In the genomic region with DNA sequence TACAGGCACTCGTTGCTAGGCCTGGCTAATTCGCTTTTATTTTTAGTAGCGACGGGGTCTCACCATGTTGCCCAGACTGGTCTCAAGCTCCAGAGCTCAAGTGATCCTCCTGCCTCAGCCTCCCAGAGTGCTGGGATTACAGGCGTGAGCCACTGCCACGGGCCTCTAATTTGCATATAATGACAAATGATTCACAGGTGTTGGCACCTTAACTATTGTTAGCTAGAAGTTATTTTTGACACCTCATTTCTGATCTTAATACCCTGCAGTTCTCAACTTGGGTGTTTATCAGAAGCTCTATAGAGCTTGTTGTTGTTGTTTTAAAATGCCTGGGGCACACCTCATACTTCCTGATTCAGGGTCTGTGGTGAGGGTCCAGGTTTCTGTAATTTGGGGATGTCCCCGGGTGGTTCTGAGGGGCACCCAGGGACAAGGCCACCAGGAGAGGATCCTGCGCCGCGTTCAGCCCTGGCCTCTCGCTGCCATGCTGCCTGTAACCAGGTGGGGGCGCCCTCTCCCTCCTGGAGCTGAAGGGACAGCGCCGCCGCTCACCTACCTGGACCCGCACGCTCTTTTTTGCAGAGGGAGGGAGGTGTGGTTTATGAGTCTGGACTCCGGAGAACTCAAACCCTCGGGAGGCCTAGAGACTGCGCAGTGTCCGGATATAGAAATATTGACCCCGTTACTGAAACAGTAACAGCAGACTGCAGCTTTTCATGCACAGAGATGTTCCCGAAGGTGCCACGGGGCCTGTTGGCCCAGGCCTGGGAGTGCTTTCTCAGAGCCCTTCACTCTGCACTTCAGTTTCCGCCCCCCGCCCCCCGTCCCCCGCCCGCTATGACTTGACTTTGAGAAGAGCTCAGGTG, we compare ENCODE assay signal across 1 cellular context.
A peak's percentile ranks its signal among the peaks of the same experiment; 100 is the strongest.
TF ChIP-seq lines count a peak whose summit lies in the region.

No MANE protein-coding gene starts in this region.

TF ChIP-seq in HepG2, 621 proteins besides CTCF, POLR2A, EP300 and RAD21 (continued from another document and continues in another):
- no peak for TF ChIP-seq ISL2 (CRISPR knock-in tag; IDR thresholded peaks at IDR 0.05)
- TF ChIP-seq ZFX (CRISPR knock-in tag; IDR thresholded peaks at IDR 0.05; ENCODE audit: low read depth), result peak; percentile 75
- TF ChIP-seq, protein P1, sequence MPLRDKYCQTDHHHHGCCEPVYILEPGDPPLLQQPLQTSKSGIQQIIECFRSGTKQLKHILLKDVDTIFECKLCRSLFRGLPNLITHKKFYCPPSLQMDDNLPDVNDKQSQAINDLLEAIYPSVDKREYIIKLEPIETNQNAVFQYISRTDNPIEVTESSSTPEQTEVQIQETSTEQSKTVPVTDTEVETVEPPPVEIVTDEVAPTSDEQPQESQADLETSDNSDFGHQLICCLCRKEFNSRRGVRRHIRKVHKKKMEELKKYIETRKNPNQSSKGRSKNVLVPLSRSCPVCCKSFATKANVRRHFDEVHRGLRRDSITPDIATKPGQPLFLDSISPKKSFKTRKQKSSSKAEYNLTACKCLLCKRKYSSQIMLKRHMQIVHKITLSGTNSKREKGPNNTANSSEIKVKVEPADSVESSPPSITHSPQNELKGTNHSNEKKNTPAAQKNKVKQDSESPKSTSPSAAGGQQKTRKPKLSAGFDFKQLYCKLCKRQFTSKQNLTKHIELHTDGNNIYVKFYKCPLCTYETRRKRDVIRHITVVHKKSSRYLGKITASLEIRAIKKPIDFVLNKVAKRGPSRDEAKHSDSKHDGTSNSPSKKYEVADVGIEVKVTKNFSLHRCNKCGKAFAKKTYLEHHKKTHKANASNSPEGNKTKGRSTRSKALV (CRISPR knock-in tag; IDR thresholded peaks at IDR 0.05), result peak; percentile 67; the same call in 1 of the 2 replicates
- TF ChIP-seq, protein P2, sequence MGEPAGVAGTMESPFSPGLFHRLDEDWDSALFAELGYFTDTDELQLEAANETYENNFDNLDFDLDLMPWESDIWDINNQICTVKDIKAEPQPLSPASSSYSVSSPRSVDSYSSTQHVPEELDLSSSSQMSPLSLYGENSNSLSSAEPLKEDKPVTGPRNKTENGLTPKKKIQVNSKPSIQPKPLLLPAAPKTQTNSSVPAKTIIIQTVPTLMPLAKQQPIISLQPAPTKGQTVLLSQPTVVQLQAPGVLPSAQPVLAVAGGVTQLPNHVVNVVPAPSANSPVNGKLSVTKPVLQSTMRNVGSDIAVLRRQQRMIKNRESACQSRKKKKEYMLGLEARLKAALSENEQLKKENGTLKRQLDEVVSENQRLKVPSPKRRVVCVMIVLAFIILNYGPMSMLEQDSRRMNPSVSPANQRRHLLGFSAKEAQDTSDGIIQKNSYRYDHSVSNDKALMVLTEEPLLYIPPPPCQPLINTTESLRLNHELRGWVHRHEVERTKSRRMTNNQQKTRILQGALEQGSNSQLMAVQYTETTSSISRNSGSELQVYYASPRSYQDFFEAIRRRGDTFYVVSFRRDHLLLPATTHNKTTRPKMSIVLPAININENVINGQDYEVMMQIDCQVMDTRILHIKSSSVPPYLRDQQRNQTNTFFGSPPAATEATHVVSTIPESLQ (CRISPR knock-in tag; conservative IDR thresholded peaks at IDR 0.05), result no peak
- no peak for TF ChIP-seq ZNF703 (CRISPR knock-in tag; IDR thresholded peaks at IDR 0.05; ENCODE audit: borderline replicate concordance)
- no peak for TF ChIP-seq ZNF234 (CRISPR knock-in tag; conservative IDR thresholded peaks at IDR 0.05)
- TF ChIP-seq ZNF382 (CRISPR knock-in tag; IDR thresholded peaks at IDR 0.05; ENCODE audit: borderline replicate concordance), result no peak
- no peak for TF ChIP-seq MNT (IDR thresholded peaks at IDR 0.05)
- no peak for TF ChIP-seq MAFG (CRISPR knock-in tag; IDR thresholded peaks at IDR 0.05)
- no peak for TF ChIP-seq TOE1 (CRISPR knock-in tag; IDR thresholded peaks at IDR 0.05)
- TF ChIP-seq ZNF24 (IDR thresholded peaks at IDR 0.05), result no peak
- TF ChIP-seq FOXJ3 (CRISPR knock-in tag; IDR thresholded peaks at IDR 0.05; ENCODE audit: borderline replicate concordance), result 0 out of 2 replicates have a peak, but pooled peaks have one; percentile 24
- peak; percentile 66 for TF ChIP-seq GATAD1 (CRISPR knock-in tag; IDR thresholded peaks at IDR 0.05)
- peak; percentile 58; the same call in 1 of the 2 replicates for TF ChIP-seq TBX2 (CRISPR knock-in tag; IDR thresholded peaks at IDR 0.05; ENCODE audit: borderline replicate concordance)
- no peak for TF ChIP-seq MED13 (CRISPR knock-in tag; IDR thresholded peaks at IDR 0.05)
- TF ChIP-seq MEIS2 (CRISPR knock-in tag; IDR thresholded peaks at IDR 0.05), result peak; percentile 42; the same call in 1 of the 2 replicates
- TF ChIP-seq ZNF34 (CRISPR knock-in tag; IDR thresholded peaks at IDR 0.05; ENCODE audit: borderline replicate concordance), result no peak
- no peak for TF ChIP-seq ZBTB49 (CRISPR knock-in tag; IDR thresholded peaks at IDR 0.05; ENCODE audit: borderline replicate concordance)
- no peak for TF ChIP-seq ZXDC (CRISPR knock-in tag; IDR thresholded peaks at IDR 0.05)
- no peak for TF ChIP-seq IKZF1 (IDR thresholded peaks at IDR 0.05)
- TF ChIP-seq, protein P3, sequence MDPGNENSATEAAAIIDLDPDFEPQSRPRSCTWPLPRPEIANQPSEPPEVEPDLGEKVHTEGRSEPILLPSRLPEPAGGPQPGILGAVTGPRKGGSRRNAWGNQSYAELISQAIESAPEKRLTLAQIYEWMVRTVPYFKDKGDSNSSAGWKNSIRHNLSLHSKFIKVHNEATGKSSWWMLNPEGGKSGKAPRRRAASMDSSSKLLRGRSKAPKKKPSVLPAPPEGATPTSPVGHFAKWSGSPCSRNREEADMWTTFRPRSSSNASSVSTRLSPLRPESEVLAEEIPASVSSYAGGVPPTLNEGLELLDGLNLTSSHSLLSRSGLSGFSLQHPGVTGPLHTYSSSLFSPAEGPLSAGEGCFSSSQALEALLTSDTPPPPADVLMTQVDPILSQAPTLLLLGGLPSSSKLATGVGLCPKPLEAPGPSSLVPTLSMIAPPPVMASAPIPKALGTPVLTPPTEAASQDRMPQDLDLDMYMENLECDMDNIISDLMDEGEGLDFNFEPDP (CRISPR knock-in tag; conservative IDR thresholded peaks at IDR 0.05), result no peak
- peak; percentile 71 for TF ChIP-seq RXRB (CRISPR knock-in tag; IDR thresholded peaks at IDR 0.05; ENCODE audit: borderline replicate concordance)
- TF ChIP-seq ZSCAN22 (CRISPR knock-in tag; IDR thresholded peaks at IDR 0.05), result no peak
- peak; percentile 86; the same call in 1 of the 2 replicates for TF ChIP-seq MIXL1 (CRISPR knock-in tag; IDR thresholded peaks at IDR 0.05)
- no peak for TF ChIP-seq SCMH1 (CRISPR knock-in tag; IDR thresholded peaks at IDR 0.05; ENCODE audit: borderline replicate concordance)
- peak; percentile 58; the same call in 1 of the 2 replicates for TF ChIP-seq ETV5 (CRISPR knock-in tag; IDR thresholded peaks at IDR 0.05; ENCODE audit: borderline replicate concordance)
- TF ChIP-seq ZNF138 (CRISPR knock-in tag; IDR thresholded peaks at IDR 0.05; ENCODE audit: low read depth), result no peak
- TF ChIP-seq ZUFSP (CRISPR knock-in tag; IDR thresholded peaks at IDR 0.05; ENCODE audit: borderline replicate concordance), result no peak
- no peak for TF ChIP-seq HNF4G (IDR thresholded peaks at IDR 0.05; ENCODE audit: borderline replicate concordance, low read depth, low read length)
- TF ChIP-seq HNF4G (CRISPR knock-in tag; IDR thresholded peaks at IDR 0.05; ENCODE audit: borderline replicate concordance, low read depth), result peak; percentile 30; the same call in 1 of the 2 replicates
- no peak for TF ChIP-seq ZNF207 (IDR thresholded peaks at IDR 0.05; ENCODE audit: borderline replicate concordance)
- TF ChIP-seq RNF2 (conservative IDR thresholded peaks at IDR 0.05; ENCODE audit: low read depth), result no peak
- no peak for TF ChIP-seq PCBP2 (optimal IDR thresholded peaks at IDR 0.05; ENCODE audit: low read depth, low read length, poor library complexity, severe bottlenecking)
- no peak for TF ChIP-seq TIGD3 (CRISPR knock-in tag; IDR thresholded peaks at IDR 0.05; ENCODE audit: borderline replicate concordance)
- no peak for TF ChIP-seq ZNF850 (CRISPR knock-in tag; conservative IDR thresholded peaks at IDR 0.05)
- no peak for TF ChIP-seq HIVEP1 (CRISPR knock-in tag; IDR thresholded peaks at IDR 0.05)
- TF ChIP-seq TGIF2 (CRISPR knock-in tag; IDR thresholded peaks at IDR 0.05), result no peak
- TF ChIP-seq ZNF282 (IDR thresholded peaks at IDR 0.05; ENCODE audit: partially characterized antibody), result no peak
- TF ChIP-seq TEF (CRISPR knock-in tag; IDR thresholded peaks at IDR 0.05), result no peak
- no peak for TF ChIP-seq MED8 (CRISPR knock-in tag; IDR thresholded peaks at IDR 0.05; ENCODE audit: insufficient replicate concordance)
